In genomic region chr22:50215297-50216049, GRCh38 we compare ENCODE assay signal across 1 cellular context.
TF ChIP-seq lines count a peak whose summit lies in the region.

No MANE protein-coding gene starts in this region.

TF ChIP-seq in K562, 482 proteins besides CTCF, POLR2A, EP300 and RAD21:
- TF ChIP-seq ARNT (IDR thresholded peaks at IDR 0.05) (no peak), POLR2G (IDR thresholded peaks at IDR 0.05; ENCODE audit: low read depth, low read length) (peak; percentile 58), MYNN (IDR thresholded peaks at IDR 0.05) (no peak), MYNN (CRISPR knock-in tag; IDR thresholded peaks at IDR 0.05) (no peak), ZNF212 (CRISPR knock-in tag; IDR thresholded peaks at IDR 0.05) (no peak), NFIC (IDR thresholded peaks at IDR 0.05) (peak; percentile 74), TRIM24 (IDR thresholded peaks at IDR 0.05) (no peak), MIER1 (IDR thresholded peaks at IDR 0.05; ENCODE audit: low read depth) (no peak), TRIM25 (IDR thresholded peaks at IDR 0.05; ENCODE audit: borderline replicate concordance) (no peak), ZNF24 (IDR thresholded peaks at IDR 0.05) (no peak), GATAD2A (IDR thresholded peaks at IDR 0.05) (no peak), ZNF780A (CRISPR knock-in tag; IDR thresholded peaks at IDR 0.05) (no peak), PHF8 (IDR thresholded peaks at IDR 0.05; ENCODE audit: borderline replicate concordance, low read length) (no peak), RBFOX2 (IDR thresholded peaks at IDR 0.05; ENCODE audit: low read depth, low read length) (no peak)
- TF ChIP-seq, protein P1, sequence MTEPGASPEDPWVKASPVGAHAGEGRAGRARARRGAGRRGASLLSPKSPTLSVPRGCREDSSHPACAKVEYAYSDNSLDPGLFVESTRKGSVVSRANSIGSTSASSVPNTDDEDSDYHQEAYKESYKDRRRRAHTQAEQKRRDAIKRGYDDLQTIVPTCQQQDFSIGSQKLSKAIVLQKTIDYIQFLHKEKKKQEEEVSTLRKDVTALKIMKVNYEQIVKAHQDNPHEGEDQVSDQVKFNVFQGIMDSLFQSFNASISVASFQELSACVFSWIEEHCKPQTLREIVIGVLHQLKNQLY (CRISPR knock-in tag; conservative IDR thresholded peaks at IDR 0.05), result no peak
